ENCODE assay signal across 8 cellular contexts in genomic region chr10:68333452-68333851, GRCh38. TPM values are rescaled to one million over a fixed set of nuclear protein-coding genes. Genes with fewer than 3 reads are reported as not detected.
DNase-seq lines count a peak whose midpoint lies in the region; ATAC-seq, FAIRE-seq and TF ChIP-seq lines count a peak whose summit lies in the region.

No MANE protein-coding gene starts in this region.

- BruUV-seq in GM12878 (replicated peaks; lab: Mats Ljungman, UMichigan) = TSS peak; percentile 42

- no peak for TF ChIP-seq EP300 in GM12878 (IDR thresholded peaks at IDR 0.05; ENCODE audit: borderline replicate concordance in 1 of 2, control insufficient read depth in 1 of 2, low read depth in 2 of 2, low read length in 2 of 2)

- no peak overlapping the region for H2AFZ ChIP-seq in GM12878 (ENCODE audit: control insufficient read depth, low read depth, low read length)

- H3K4me2 ChIP-seq in GM12878 (ENCODE audit: control insufficient read depth, insufficient read depth) = peak overlapping the region; percentile 71

- no peak for FAIRE-seq in GM12878 (lab: Jason Lieb, UNC)

- POLR2A ChIA-PET in GM12878 (lab: Charles Lee) = interaction anchor here (0.8 to 5.7 kb wide), 6 partner anchors 8 to 895 kb away, joined by 3 to 37 read pairs (median 3); no protein-coding TSS in a partner anchor

- no peak for TF ChIP-seq POLR2A in GM12878 (IDR thresholded peaks at IDR 0.05; ENCODE audit: low read depth, low read length)

- H3K27me3 Mint-ChIP-seq in activated naive CD4-positive, alpha-beta T cell treated with anti-CD3 and anti-CD28 coated beads for 36 hours (ENCODE audit: low read depth) = no peaks in the 10 kb centered on the region
- peaks cover 4% of the 10 kb centered on the region for H3K27me3 Mint-ChIP-seq in type B pancreatic cell

- peaks cover 44% of the 10 kb centered on the region for H3K36me3 Mint-ChIP-seq in activated naive CD4-positive, alpha-beta T cell treated with anti-CD3 and anti-CD28 coated beads for 36 hours (ENCODE audit: low read depth)
- peaks cover 28% of the 10 kb centered on the region for H3K36me3 Mint-ChIP-seq in type B pancreatic cell

- SMC1A ChIA-PET in GM12878 (lab: Charles Lee; ENCODE audit: uncharacterized antibody, unreplicated experiment) = interaction anchor here (1.1 to 2.7 kb wide), 4 partner anchors 15 to 120 kb away, joined by 4 to 16 read pairs (median 7); no protein-coding TSS in a partner anchor

- no peak for DNase-seq in activated naive CD4-positive, alpha-beta T cell treated with anti-CD3 and anti-CD28 coated beads for 36 hours
- no peak for DNase-seq in activated naive CD4-positive, alpha-beta T cell (lab: John Stamatoyannopoulos, UW)
- DNase-seq in GM12878 (ENCODE audit: low read depth, low spot score) = no peak
- no peak for DNase-seq in lung (ENCODE audit: low spot score)
- DNase-seq in type B pancreatic cell (ENCODE audit: extremely low spot score, unreplicated experiment) = no peak
- DNase-seq in MV-4-11 (lab: John Stamatoyannopoulos, UW) = no peak
- no peak for DNase-seq in NCI-H1694 treated with DMSO at 0.1 percent for 48 hours (lab: John Stamatoyannopoulos, UW)

- peaks cover 50% of the 10 kb centered on the region for H3K4me1 Mint-ChIP-seq in activated naive CD4-positive, alpha-beta T cell treated with anti-CD3 and anti-CD28 coated beads for 36 hours (ENCODE audit: low read depth)
- H3K4me1 Mint-ChIP-seq in type B pancreatic cell (ENCODE audit: unreplicated experiment) = peaks cover 43% of the 10 kb centered on the region

- 1% methylated on average over 6 of the region's 6 CpGs for WGBS in GM12878 (ENCODE audit: insufficient coverage, insufficient replicate concordance, low lambda C conversion rate, missing lambda C conversion rate)
- WGBS in lung, 2 donors = 1% methylated on average over 6 of the region's 6 CpGs

- no peak for TF ChIP-seq CTCF in GM12878 (IDR thresholded peaks at IDR 0.05 in 2 of 3, conservative IDR thresholded peaks at IDR 0.05 in 1 of 3; ENCODE audit: control insufficient read depth in 2 of 3, extremely low read depth in 1 of 3, insufficient read depth in 1 of 3, low read depth in 3 of 3, low read length in 3 of 3)
- TF ChIP-seq CTCF in lung (IDR thresholded peaks at IDR 0.05; ENCODE audit: control extremely low read depth, extremely low read depth) = no peak
- no peak for TF ChIP-seq CTCF in type B pancreatic cell (conservative IDR thresholded peaks at IDR 0.05)

- peaks cover 72% of the 10 kb centered on the region for H3K79me2 ChIP-seq in GM12878 (ENCODE audit: control insufficient read depth, insufficient read depth, low read length)

- RAD21 ChIA-PET in GM12878 (lab: Charles Lee; ENCODE audit: unreplicated experiment) = interaction anchor here (0.9 to 1.6 kb wide), 5 partner anchors 16 to 545 kb away, joined by 3 to 5 read pairs (median 3); no protein-coding TSS in a partner anchor

- H3K36me3 ChIP-seq in GM12878 (ENCODE audit: control insufficient read depth in 2 of 2, insufficient read depth in 2 of 2, low read length in 1 of 2) (peaks cover 0 to 10% of the 10 kb centered on the region in 2 experiments; a peak in 2 of 4 replicates), lung (ENCODE audit: control insufficient read depth in 2 of 2, insufficient read depth in 2 of 2, low read length in 2 of 2) (peaks cover under 1 to 2% of the 10 kb centered on the region in 2 donors)

- H3K9me3 ChIP-seq in GM12878 (replicated peaks; ENCODE audit: control insufficient read depth, insufficient read depth, low read length) (no peaks in the 10 kb centered on the region), lung (ENCODE audit: control insufficient read depth in 2 of 2, insufficient read depth in 1 of 2, low read length in 1 of 2) (no peaks in the 10 kb centered on the region)

- CTCF ChIA-PET in activated naive CD4-positive, alpha-beta T cell treated with anti-CD3 and anti-CD28 coated beads for 36 hours (lab: Charles Lee) = interaction anchor here (0.7 to 2.7 kb wide), 5 partner anchors 15 to 545 kb away, joined by 3 to 12 read pairs (median 7); no protein-coding TSS in a partner anchor
- CTCF ChIA-PET in GM12878 (lab: Yijun Ruan, JAX) = interaction anchor here (0.9 to 5.2 kb wide), 11 partner anchors 9 to 804 kb away, joined by 3 to 32 read pairs (median 4); no protein-coding TSS in a partner anchor

- ATAC-seq in GM12878 (no peak), lung (ENCODE audit: insufficient read depth, low FRiP score) (no peak), HG03571 (IDR thresholded peaks at IDR 0.05; ENCODE audit: unreplicated experiment) (no peak)

- peak overlapping the region; percentile 99; the same call in 1 of the 2 replicates for H3K27ac ChIP-seq in GM12878 (ENCODE audit: control insufficient read depth, insufficient read depth)
- peak overlapping the region in 1 of 2 donors; percentile 81 for H3K27ac ChIP-seq in lung (ENCODE audit: low read depth in 1 of 2, low read length in 1 of 2)

- H3K27me3 ChIP-seq in GM12878 (replicated peaks in 1 of 2; ENCODE audit: control insufficient read depth in 2 of 2, insufficient read depth in 2 of 2, low read length in 1 of 2) (no peaks in the 10 kb centered on the region), lung (ENCODE audit: control insufficient read depth, insufficient read depth) (no peaks in the 10 kb centered on the region)

- H4K20me1 ChIP-seq in GM12878 (ENCODE audit: control insufficient read depth, insufficient read depth) = no peaks in the 10 kb centered on the region; the same call in 1 of the 2 replicates

- peak overlapping the region; percentile 99 for H3K4me3 ChIP-seq in GM12878
- H3K4me3 ChIP-seq in lung = peak overlapping the region; percentile 40

- in situ Hi-C loops in GM12878 (cut with MboI) = loop anchor here (5.0 kb wide), 1 partner anchor 446 kb away; no protein-coding TSS in a partner anchor

- intact Hi-C loops in activated naive CD4-positive, alpha-beta T cell treated with anti-CD3 and anti-CD28 coated beads for 36 hours (cut with micrococcal nuclease) = loop anchor here (2.0 kb wide), 5 partner anchors 73 to 791 kb away; partner anchors contain the start of genes DNA2, RUFY2, SLC25A16 and SRGN
- intact Hi-C loops in GM12878 (cut with micrococcal nuclease; ENCODE audit: unreplicated experiment) = loop anchor here (5.0 to 10.0 kb wide), 2 partner anchors 451 to 571 kb away; partner anchors contain the start of genes DDX50 and SIRT1

- H3K9ac ChIP-seq in GM12878 (ENCODE audit: control insufficient read depth, insufficient read depth, low read length) = peak overlapping the region; percentile 100

- H3K9me3 Mint-ChIP-seq in activated naive CD4-positive, alpha-beta T cell treated with anti-CD3 and anti-CD28 coated beads for 36 hours = no peaks in the 10 kb centered on the region
- H3K9me3 Mint-ChIP-seq in type B pancreatic cell = no peaks in the 10 kb centered on the region

- H3K27ac Mint-ChIP-seq in activated naive CD4-positive, alpha-beta T cell treated with anti-CD3 and anti-CD28 coated beads for 36 hours = peak overlapping the region; percentile 100
- H3K27ac Mint-ChIP-seq in type B pancreatic cell = peak overlapping the region; percentile 100

- TF ChIP-seq RAD21 in GM12878 (IDR thresholded peaks at IDR 0.05; ENCODE audit: insufficient read depth, low read depth, low read length) = no peak

- H3K4me3 Mint-ChIP-seq in activated naive CD4-positive, alpha-beta T cell treated with anti-CD3 and anti-CD28 coated beads for 36 hours = peak overlapping the region; percentile 100
- peak overlapping the region; percentile 100 for H3K4me3 Mint-ChIP-seq in type B pancreatic cell

- no peaks in the 10 kb centered on the region; the same call in 1 of the 2 replicates for H3K4me1 ChIP-seq in GM12878 (ENCODE audit: control insufficient read depth, insufficient read depth, low read length)
- peaks cover 5 to 21% of the 10 kb centered on the region in 2 donors for H3K4me1 ChIP-seq in lung (ENCODE audit: control insufficient read depth in 2 of 2, insufficient read depth in 2 of 2, low read length in 2 of 2)

RNA-seq across cellular contexts. Expression of gene PBLD, which starts 0.7 kb away (rescaled TPM):
- total RNA-seq in activated naive CD4-positive, alpha-beta T cell treated with anti-CD3 and anti-CD28 coated beads for 36 hours = 1 to 10 TPM; 1.3 to 2.2 TPM
- 3.4 and 4.6 TPM in 2 replicates for total RNA-seq in GM12878 (2013; cell fraction: nucleolus; rRNA removed)
- total RNA-seq in GM12878 (2014; rRNA removed) (2.0 and 3.3 TPM in 2 replicates), GM12878 (2014; rRNA removed; fragmentation: Illumina TruSeq; extraction: Trizol) (2.5 and 2.8 TPM in 2 replicates), GM12878 (2021) (1.5 and 1.9 TPM in 2 replicates), lung (10 to 100 TPM in 1 of 2 donors, 1 to 10 TPM in 1; 4.8 to 12.5 TPM), type B pancreatic cell (ENCODE audit: low replicate concordance) (6.2 and 6.9 TPM in 2 replicates)
- polyA plus RNA-seq in GM12878 (2011; ENCODE audit: low read depth) = 1.5 TPM
- polyA plus RNA-seq in GM12878 (2011; rRNA removed) (0.68 and 0.78 TPM in 2 replicates), GM12878 (2014; fragmentation: Illumina TruSeq; extraction: Trizol) (2.8 and 3.4 TPM in 2 replicates), GM12878 (2014; fragmentation: Nextera tagmentation; extraction: Ambion mirVana) (1 to 10 TPM; 1.0 to 1.2 TPM), GM12878 (2014; rRNA removed) (1.4 and 1.6 TPM in 2 replicates), GM12878 (2016; fragmentation: Nextera tagmentation; extraction: Ambion mirVana) (1 to 10 TPM; 1.4 to 2.0 TPM), lung (1 to 10 TPM; 1.2 to 1.4 TPM)
- polyA plus RNA-seq in GM12878 (2011; cell fraction: cytosol; rRNA removed) = 0.42 and 0.51 TPM in 2 replicates
- polyA plus RNA-seq in GM12878 (2011; cell fraction: nucleus; rRNA removed) = 0.52 and 0.64 TPM in 2 replicates
- polyA plus RNA-seq in GM12878 (2012) = 1.2 and 1.4 TPM in 2 replicates
- polyA minus RNA-seq in GM12878 (2011; rRNA and poly(A)+ RNA removed) = 0.36 and 0.95 TPM in 2 replicates
- polyA minus RNA-seq in GM12878 (2011; cell fraction: cytosol; rRNA and poly(A)+ RNA removed) = not detected in 2 replicates
- polyA minus RNA-seq in GM12878 (2011; cell fraction: nucleus; rRNA and poly(A)+ RNA removed) = 0.24 and 1.1 TPM in 2 replicates

RNA-seq across cellular contexts. Expression of gene HNRNPH3, which starts 1.6 kb away (rescaled TPM):
- 100 to 1,000 TPM; 145 to 150 TPM for total RNA-seq in activated naive CD4-positive, alpha-beta T cell treated with anti-CD3 and anti-CD28 coated beads for 36 hours
- total RNA-seq in GM12878 (2013; cell fraction: nucleolus; rRNA removed) = 34.5 and 42.7 TPM in 2 replicates
- 20.1 and 23.4 TPM in 2 replicates for total RNA-seq in GM12878 (2014; rRNA removed)
- total RNA-seq in GM12878 (2014; rRNA removed; fragmentation: Illumina TruSeq; extraction: Trizol) = 21.1 and 24.0 TPM in 2 replicates
- 98.1 and 104 TPM in 2 replicates for total RNA-seq in GM12878 (2021)
- polyA plus RNA-seq in GM12878 (2011; ENCODE audit: low read depth) = 121 TPM
- 139 and 198 TPM in 2 replicates for polyA plus RNA-seq in GM12878 (2011; rRNA removed)
- polyA plus RNA-seq in GM12878 (2011; cell fraction: cytosol; rRNA removed) = 37.0 and 48.8 TPM in 2 replicates
- polyA plus RNA-seq in GM12878 (2011; cell fraction: nucleus; rRNA removed) = 65.8 and 101 TPM in 2 replicates
- polyA plus RNA-seq in GM12878 (2012) = 129 and 161 TPM in 2 replicates
- polyA plus RNA-seq in GM12878 (2014; fragmentation: Illumina TruSeq; extraction: Trizol) = 292 and 414 TPM in 2 replicates
- 10 to 100 TPM; 76.0 to 98.7 TPM for polyA plus RNA-seq in GM12878 (2014; fragmentation: Nextera tagmentation; extraction: Ambion mirVana)
- 142 and 181 TPM in 2 replicates for polyA plus RNA-seq in GM12878 (2014; rRNA removed)
- polyA plus RNA-seq in GM12878 (2016; fragmentation: Nextera tagmentation; extraction: Ambion mirVana) = 100 to 1,000 TPM; 198 to 230 TPM
- polyA minus RNA-seq in GM12878 (2011; rRNA and poly(A)+ RNA removed) = 51.1 and 78.9 TPM in 2 replicates
- polyA minus RNA-seq in GM12878 (2011; cell fraction: cytosol; rRNA and poly(A)+ RNA removed) = 16.0 and 28.8 TPM in 2 replicates
- polyA minus RNA-seq in GM12878 (2011; cell fraction: nucleus; rRNA and poly(A)+ RNA removed) = 22.0 and 41.7 TPM in 2 replicates
- 100 to 1,000 TPM in 1 of 2 donors, 10 to 100 TPM in 1; 78.0 to 111 TPM for total RNA-seq in lung
- 100 to 1,000 TPM; 100 to 128 TPM for polyA plus RNA-seq in lung
- 108 and 199 TPM in 2 replicates for total RNA-seq in type B pancreatic cell (ENCODE audit: low replicate concordance)
